ENCODE assay signal across 3 cellular contexts in the genomic region with DNA sequence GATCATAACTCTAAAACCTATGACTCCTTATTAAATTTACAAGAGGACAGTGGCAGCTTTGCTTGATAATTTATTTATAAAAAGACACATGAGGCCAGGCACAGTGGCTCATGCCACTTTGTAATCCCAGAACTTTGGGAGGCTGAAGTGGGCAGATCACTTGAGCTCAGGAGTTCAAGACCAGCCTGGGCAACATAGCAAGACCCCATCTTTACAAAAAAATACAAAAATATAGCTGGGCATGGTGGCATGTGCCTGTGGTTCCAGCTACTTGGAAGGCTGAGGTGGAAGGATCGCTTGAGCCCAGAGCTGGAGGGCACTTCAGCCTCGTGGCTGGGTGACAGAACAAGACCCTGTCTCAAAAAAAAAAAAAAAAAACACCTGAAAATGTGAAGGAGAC.
DNase-seq lines count a peak whose midpoint lies in the region; ATAC-seq, FAIRE-seq and TF ChIP-seq lines count a peak whose summit lies in the region.
"Not testable (repeated sequence)": the region's sequence is repeated elsewhere in the genome, so short reads cannot be mapped to it uniquely, and the experiment has no call there.

No MANE protein-coding gene starts in this region.

- H3K9me3 Mint-ChIP-seq in WTC11 = not testable (repeated sequence)

- TF ChIP-seq RAD21 in K562 (CRISPR knock-in tag; conservative IDR thresholded peaks at IDR 0.05 in 1 of 2, IDR thresholded peaks at IDR 0.05 in 1 of 2) = not testable (repeated sequence)

- in situ Hi-C loops in K562 (cut with MboI) = not testable (repeated sequence)

- intact Hi-C loops in K562 (cut with micrococcal nuclease) = not testable (repeated sequence)

- TF ChIP-seq EP300 in K562 (IDR thresholded peaks at IDR 0.05; ENCODE audit: low read length) = not testable (repeated sequence)

- H3K4me1 Mint-ChIP-seq in WTC11 = peaks cover 23% of the 10 kb centered on the region

- not testable (repeated sequence) for H3K9me3 ChIP-seq in HEK293 (ENCODE audit: control insufficient read depth, insufficient read depth, low read depth, low read length); K562 (replicated peaks; ENCODE audit: control insufficient read depth, insufficient read depth, low read depth, low read length)

- not testable (repeated sequence) for H3K4me1 ChIP-seq in HEK293 (ENCODE audit: control insufficient read depth, insufficient read depth, low read length); K562 (replicated peaks in 1 of 2; ENCODE audit: control insufficient read depth in 2 of 2, insufficient read depth in 2 of 2, low read length in 2 of 2)

- CTCF ChIA-PET in HEK293 (lab: Yijun Ruan, JAX); K562 (lab: Yijun Ruan, JAX; ENCODE audit: low intra/inter-chr PET ratio): not testable (repeated sequence)
- CTCF ChIA-PET in WTC11 (lab: Charles Lee) = interaction anchor here (0.5 to 1.7 kb wide), 5 partner anchors 10 to 1189 kb away, joined by 3 to 8 read pairs (median 5); no protein-coding TSS in a partner anchor

- H3K4me3 ChIP-seq in HEK293 (ENCODE audit: low read depth, low read length); K562: not testable (repeated sequence)

- FAIRE-seq in K562 (lab: Jason Lieb, UNC) = not testable (repeated sequence)

- not testable (repeated sequence) for H3K4me3 Mint-ChIP-seq in WTC11

- H3K9ac ChIP-seq in K562 (ENCODE audit: insufficient read depth in 1 of 2, low read depth in 2 of 2, low read length in 2 of 2) = not testable (repeated sequence)

- TF ChIP-seq POLR2A in K562 (conservative IDR thresholded peaks at IDR 0.05) = not testable (repeated sequence)

- H4K20me1 ChIP-seq in K562 (replicated peaks; ENCODE audit: control insufficient read depth, insufficient read depth, low read length) = not testable (repeated sequence)

- not testable (repeated sequence) for BruUV-seq in K562 (replicated peaks; lab: Mats Ljungman, UMichigan)

- not testable (repeated sequence) for TF ChIP-seq CTCF in HEK293 (tag by site-specific recombination; IDR thresholded peaks at IDR 0.05); WTC11 (IDR thresholded peaks at IDR 0.05); K562 (IDR thresholded peaks at IDR 0.05 in 2 of 3, conservative IDR thresholded peaks at IDR 0.05 in 1 of 3; ENCODE audit: insufficient read depth in 2 of 3, low read depth in 1 of 3, low read length in 3 of 3)

- not testable (repeated sequence) for H3K36me3 ChIP-seq in HEK293 (ENCODE audit: control insufficient read depth in 2 of 2, insufficient read depth in 1 of 2, low read length in 2 of 2); K562 (ENCODE audit: control insufficient read depth, insufficient read depth, low read length)

- not testable (repeated sequence) for H3K27ac ChIP-seq in HEK293 (ENCODE audit: extremely low read depth, low read depth, low read length); K562 (ENCODE audit: extremely low read depth, low read depth, low read length)

- H3K36me3 Mint-ChIP-seq in WTC11 = not testable (repeated sequence)

- not testable (repeated sequence) for H3K4me2 ChIP-seq in K562 (ENCODE audit: insufficient read depth, low read length)

- H3K27me3 ChIP-seq in K562 (ENCODE audit: control insufficient read depth in 2 of 2, insufficient read depth in 2 of 2, low read length in 2 of 2) = not testable (repeated sequence)

- H3K9me1 ChIP-seq in K562 (ENCODE audit: control insufficient read depth, insufficient read depth, low read length) = not testable (repeated sequence)

- POLR2A ChIA-PET in HEK293 (lab: Yijun Ruan, JAX); WTC11 (lab: Charles Lee); K562 (lab: Yijun Ruan, JAX): not testable (repeated sequence)

- ATAC-seq in WTC11, K562: not testable (repeated sequence)

- not testable (repeated sequence) for DNase-seq in WTC11 (ENCODE audit: low spot score); K562 (ENCODE audit: extremely low read depth in 1 of 4, low spot score in 3 of 4)

- H3K79me2 ChIP-seq in K562 (ENCODE audit: control insufficient read depth, insufficient read depth, low read length) = not testable (repeated sequence)

- WGBS in K562 (ENCODE audit: insufficient coverage, low coverage, missing lambda C conversion rate) = 40% methylated on average over 1 of the region's 2 CpGs

- not testable (repeated sequence) for H2AFZ ChIP-seq in K562 (ENCODE audit: low read depth, low read length)

- H3K27me3 Mint-ChIP-seq in WTC11 (ENCODE audit: low read depth) = not testable (repeated sequence)

- not testable (repeated sequence) for H3K27ac Mint-ChIP-seq in WTC11

TF ChIP-seq in HEK293, 187 proteins besides CTCF, POLR2A, EP300 and RAD21:
- TF ChIP-seq ZNF121 (tag by site-specific recombination; IDR thresholded peaks at IDR 0.05) = peak; percentile 50; the same call in 1 of the 2 replicates
TF ChIP-seq in HEK293: peak in this region for 1; not testable (repeated sequence) for 186.

TF ChIP-seq in WTC11, 78 proteins besides CTCF, POLR2A, EP300 and RAD21:
- peak; percentile 80; the same call in 1 of the 2 replicates for TF ChIP-seq ZNF121 (CRISPR knock-in tag; IDR thresholded peaks at IDR 0.05)

TF ChIP-seq in K562, 482 proteins besides CTCF, POLR2A, EP300 and RAD21:
- TF ChIP-seq ZNF121 (CRISPR knock-in tag; conservative IDR thresholded peaks at IDR 0.05) = 0 out of 2 replicates have a peak, but pooled peaks have one; percentile 12
